Comparison of ENCODE assay signal across 8 cellular contexts in the genomic region with DNA sequence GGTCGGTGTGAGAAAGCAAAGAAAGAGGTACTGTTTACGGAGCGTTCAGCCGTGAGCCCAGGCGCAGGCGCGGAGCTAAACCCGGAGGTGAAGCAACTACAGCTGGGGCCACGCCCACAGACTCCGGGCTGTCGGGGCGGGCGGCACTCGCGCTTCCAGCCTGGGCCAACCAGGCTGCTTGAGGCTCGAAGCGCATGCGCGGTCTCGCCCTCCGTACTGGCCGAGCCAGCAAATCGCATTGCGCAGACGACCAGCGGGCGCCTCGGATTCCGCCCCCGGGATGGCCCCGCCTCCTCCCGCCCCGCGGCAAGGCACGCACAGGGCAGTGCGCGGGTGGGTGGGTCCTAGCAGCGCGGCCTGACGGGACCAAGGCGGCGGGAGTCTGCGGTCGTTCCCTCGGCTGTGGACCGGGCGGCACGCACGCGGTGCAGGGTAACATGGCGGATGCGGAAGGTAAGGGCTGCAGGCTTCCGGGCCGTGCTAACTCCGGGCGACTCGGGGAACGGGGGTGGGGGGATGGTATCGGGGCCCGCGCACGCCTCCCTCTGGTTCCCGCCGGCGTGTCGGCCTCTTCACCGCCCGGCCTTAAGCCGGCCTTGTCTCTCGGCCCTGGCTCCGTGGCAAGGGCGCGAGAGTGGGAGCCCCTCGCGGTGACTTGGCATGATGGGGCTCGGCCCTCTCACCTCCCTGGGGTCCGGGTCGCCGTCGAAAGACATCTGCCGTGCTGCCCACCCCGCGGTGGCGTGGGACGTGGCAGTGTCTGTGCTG. TPM values are rescaled to one million over a fixed set of nuclear protein-coding genes. Genes with fewer than 3 reads are reported as not detected.
DNase-seq lines count a peak whose midpoint lies in the region; TF ChIP-seq lines count a peak whose summit lies in the region.

A gene (plus strand): TSS at position 336 of the 768 bp plus-strand sequence. CDS start 102 bp downstream, at position 438.

- peaks cover 33% of the 10 kb centered on the region for H3K4me1 Mint-ChIP-seq in activated naive CD4-positive, alpha-beta T cell treated with anti-CD3 and anti-CD28 coated beads for 36 hours (ENCODE audit: low read depth)

- no peak for TF ChIP-seq EP300 in suprapubic skin (IDR thresholded peaks at IDR 0.05)

- WGBS in suprapubic skin: 38% methylated on average over 49 of the region's 85 CpGs

- peaks cover 6% of the 10 kb centered on the region for H3K4me1 ChIP-seq in suprapubic skin

- peak within 1 kb of the TSS; percentile 71 for H3K4me3 ChIP-seq in suprapubic skin

- H3K36me3 Mint-ChIP-seq in activated naive CD4-positive, alpha-beta T cell treated with anti-CD3 and anti-CD28 coated beads for 36 hours (ENCODE audit: low read depth): peaks cover 26% of the 10 kb centered on the region

- no peak for TF ChIP-seq CTCF in suprapubic skin (IDR thresholded peaks at IDR 0.05)

- CTCF ChIA-PET in HEK293T (lab: Yijun Ruan, JAX): interaction anchor here (3.2 kb wide), 1 partner anchor 14 kb away, joined by 10 read pairs; no protein-coding TSS in a partner anchor
- CTCF ChIA-PET in activated naive CD4-positive, alpha-beta T cell treated with anti-CD3 and anti-CD28 coated beads for 36 hours (lab: Charles Lee): interaction anchor here (0.8 to 1.6 kb wide), 5 partner anchors 13 to 78 kb away, joined by 3 to 6 read pairs (median 3); no protein-coding TSS in a partner anchor

- peaks cover 18% of the 10 kb centered on the region for H3K36me3 ChIP-seq in suprapubic skin

- POLR2A ChIA-PET in HEK293T (lab: Yijun Ruan, JAX): interaction anchor here (0.6 to 2.9 kb wide), 8 partner anchors 9 to 365 kb away, joined by 3 to 31 read pairs (median 6); a partner anchor contains a TSS

- H3K9me3 Mint-ChIP-seq in activated naive CD4-positive, alpha-beta T cell treated with anti-CD3 and anti-CD28 coated beads for 36 hours: no peaks in the 10 kb centered on the region

- no peak for TF ChIP-seq POLR2A in suprapubic skin (IDR thresholded peaks at IDR 0.05)

- H3K9me3 ChIP-seq in suprapubic skin: no peaks in the 10 kb centered on the region

- intact Hi-C loops in activated naive CD4-positive, alpha-beta T cell treated with anti-CD3 and anti-CD28 coated beads for 36 hours (cut with micrococcal nuclease): loop anchor here (1.0 to 2.0 kb wide), 5 partner anchors 37 to 264 kb away; a partner anchor contains a TSS

- DNase-seq in GM04503 (ENCODE audit: low read depth) (peak; percentile 50), HEK293T (ENCODE audit: extremely low spot score) (peak; percentile 98), MV-4-11 (lab: John Stamatoyannopoulos, UW) (peak; percentile 93), SK-MEL-5 (ENCODE audit: low read depth, low spot score) (peak; percentile 94), germinal center (ENCODE audit: low spot score) (peak; percentile 91), nucleus accumbens (lab: John Stamatoyannopoulos, UW) (peak in 55 of 56 donors; percentile 32 to 94 (median 88)), suprapubic skin (ENCODE audit: low spot score in 2 of 2) (peak; percentile 93 to 95)
- DNase-seq in activated naive CD4-positive, alpha-beta T cell treated with anti-CD3 and anti-CD28 coated beads for 36 hours: peak; percentile 95

- H3K27ac ChIP-seq in suprapubic skin: peak within 1 kb of the TSS; percentile 87

- in situ Hi-C loops in SK-MEL-5 (cut with HindIII; ENCODE audit: low pct_unique_long_range_greater_than_20kb, low sequenced_read_pairs): no loop called here

- H3K27me3 ChIP-seq in suprapubic skin: no peaks in the 10 kb centered on the region

- peak within 1 kb of the TSS; percentile 88 for H3K4me3 Mint-ChIP-seq in activated naive CD4-positive, alpha-beta T cell treated with anti-CD3 and anti-CD28 coated beads for 36 hours

- H3K27me3 Mint-ChIP-seq in activated naive CD4-positive, alpha-beta T cell treated with anti-CD3 and anti-CD28 coated beads for 36 hours (ENCODE audit: low read depth): no peaks in the 10 kb centered on the region

- H3K27ac Mint-ChIP-seq in activated naive CD4-positive, alpha-beta T cell treated with anti-CD3 and anti-CD28 coated beads for 36 hours: peak within 1 kb of the TSS; percentile 94

TF ChIP-seq in HEK293T, 16 proteins besides CTCF, POLR2A, EP300 and RAD21:
- TF ChIP-seq FOXA1 (IDR thresholded peaks at IDR 0.05) (no peak), FOXM1 (IDR thresholded peaks at IDR 0.05; ENCODE audit: borderline replicate concordance) (no peak), L3MBTL2 (conservative IDR thresholded peaks at IDR 0.05) (peak; percentile 80), ARNT (IDR thresholded peaks at IDR 0.05) (0 out of 2 replicates have a peak, but pooled peaks have one; percentile 22), TARDBP (IDR thresholded peaks at IDR 0.05) (no peak), NFRKB (IDR thresholded peaks at IDR 0.05) (no peak), HDGF (IDR thresholded peaks at IDR 0.05; ENCODE audit: borderline replicate concordance) (peak; percentile 93; the same call in 1 of the 2 replicates)
- TF ChIP-seq, protein P1, sequence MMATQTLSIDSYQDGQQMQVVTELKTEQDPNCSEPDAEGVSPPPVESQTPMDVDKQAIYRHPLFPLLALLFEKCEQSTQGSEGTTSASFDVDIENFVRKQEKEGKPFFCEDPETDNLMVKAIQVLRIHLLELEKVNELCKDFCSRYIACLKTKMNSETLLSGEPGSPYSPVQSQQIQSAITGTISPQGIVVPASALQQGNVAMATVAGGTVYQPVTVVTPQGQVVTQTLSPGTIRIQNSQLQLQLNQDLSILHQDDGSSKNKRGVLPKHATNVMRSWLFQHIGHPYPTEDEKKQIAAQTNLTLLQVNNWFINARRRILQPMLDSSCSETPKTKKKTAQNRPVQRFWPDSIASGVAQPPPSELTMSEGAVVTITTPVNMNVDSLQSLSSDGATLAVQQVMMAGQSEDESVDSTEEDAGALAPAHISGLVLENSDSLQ (IDR thresholded peaks at IDR 0.05): no peak
TF ChIP-seq in HEK293T: peak in this region for 3.

RNA-seq across cellular contexts. Expression of the gene that starts here (rescaled TPM):
- 54.4 and 61.9 TPM in 2 replicates for total RNA-seq in SK-MEL-5 (2014; rRNA removed; shearing (Covaris generic))
- 76.5 and 78.4 TPM in 2 replicates for polyA plus RNA-seq in SK-MEL-5 (2015; cell fraction: cytosol; rRNA removed)
- 132 and 198 TPM in 2 replicates for polyA plus RNA-seq in SK-MEL-5 (2015; cell fraction: nucleus; rRNA removed)
- total RNA-seq in activated naive CD4-positive, alpha-beta T cell treated with anti-CD3 and anti-CD28 coated beads for 36 hours: 100 to 1,000 TPM; 124 to 127 TPM
- 10 to 100 TPM; 38.1 to 60.6 (median 42.9) TPM for total RNA-seq in suprapubic skin

Comparison
In these comparisons a context has a peak if more than half of its experiments do, and no peak if none do; other contexts are left out.
1. Peak in every context shown above with its lines: DNase-seq, H3K4me3 ChIP-seq and H3K27ac ChIP-seq.